In genomic region chr3:111717601-111718000, GRCh38 we compare ENCODE assay signal across 8 cellular contexts. TPM values are rescaled to one million over a fixed set of nuclear protein-coding genes. Genes with fewer than 3 reads are reported as not detected.
A peak's percentile ranks its signal among the peaks of the same experiment; 100 is the strongest.
DNase-seq lines count a peak whose midpoint lies in the region; TF ChIP-seq lines count a peak whose summit lies in the region.

No MANE protein-coding gene starts in this region.

- H3K36me3 Mint-ChIP-seq in HFFc6 (ENCODE audit: low read depth): peaks cover 11% of the 10 kb centered on the region; the same call in 1 of the 2 replicates
- peaks cover 19% of the 10 kb centered on the region for H3K36me3 Mint-ChIP-seq in activated naive CD4-positive, alpha-beta T cell treated with anti-CD3 and anti-CD28 coated beads for 36 hours (ENCODE audit: low read depth)
- H3K36me3 Mint-ChIP-seq in glutamatergic neuron (ENCODE audit: unreplicated experiment): no peaks in the 10 kb centered on the region

- no peaks in the 10 kb centered on the region for H3K9me3 ChIP-seq in uterus

- H3K9me3 Mint-ChIP-seq in HFFc6 (no peaks in the 10 kb centered on the region), glutamatergic neuron (ENCODE audit: unreplicated experiment) (no peaks in the 10 kb centered on the region)
- no peaks in the 10 kb centered on the region for H3K9me3 Mint-ChIP-seq in activated naive CD4-positive, alpha-beta T cell treated with anti-CD3 and anti-CD28 coated beads for 36 hours

- no peaks in the 10 kb centered on the region for H3K4me1 ChIP-seq in uterus

- CTCF ChIA-PET in activated naive CD4-positive, alpha-beta T cell treated with anti-CD3 and anti-CD28 coated beads for 36 hours (lab: Charles Lee): interaction anchor here (0.6 to 9.0 kb wide), 41 partner anchors 10 to 1490 kb away, joined by 3 to 159 read pairs (median 4); partner anchors contain the start of gene ABHD10

- peak overlapping the region; percentile 22 for H3K27ac Mint-ChIP-seq in HFFc6
- H3K27ac Mint-ChIP-seq in activated naive CD4-positive, alpha-beta T cell treated with anti-CD3 and anti-CD28 coated beads for 36 hours: no peak overlapping the region
- no peak overlapping the region for H3K27ac Mint-ChIP-seq in glutamatergic neuron (ENCODE audit: unreplicated experiment)

- TF ChIP-seq POLR2A in uterus (IDR thresholded peaks at IDR 0.05): no peak

- H3K4me3 ChIP-seq in GM12865 (ENCODE audit: low read depth, low read length): no peak overlapping the region
- no peak overlapping the region for H3K4me3 ChIP-seq in uterus

- peak overlapping the region in 1 of 2 donors; percentile 26 for H3K27ac ChIP-seq in uterus

- H3K27me3 Mint-ChIP-seq in HFFc6 (ENCODE audit: insufficient read depth): no peaks in the 10 kb centered on the region
- H3K27me3 Mint-ChIP-seq in activated naive CD4-positive, alpha-beta T cell treated with anti-CD3 and anti-CD28 coated beads for 36 hours (ENCODE audit: low read depth): no peaks in the 10 kb centered on the region
- no peaks in the 10 kb centered on the region for H3K27me3 Mint-ChIP-seq in glutamatergic neuron (ENCODE audit: unreplicated experiment)

- H3K4me1 Mint-ChIP-seq in HFFc6 (ENCODE audit: low read depth) (peaks cover 65% of the 10 kb centered on the region), glutamatergic neuron (ENCODE audit: low read depth, unreplicated experiment) (peaks cover 7% of the 10 kb centered on the region)
- H3K4me1 Mint-ChIP-seq in activated naive CD4-positive, alpha-beta T cell treated with anti-CD3 and anti-CD28 coated beads for 36 hours (ENCODE audit: low read depth): no peaks in the 10 kb centered on the region

- TF ChIP-seq CTCF in GM12865 (IDR thresholded peaks at IDR 0.05; ENCODE audit: insufficient read depth, low read depth, low read length, missing control alignments) (peak; percentile 89), HFFc6 (IDR thresholded peaks at IDR 0.05) (peak; percentile 99), glutamatergic neuron (IDR thresholded peaks at IDR 0.05; ENCODE audit: partially characterized antibody, unreplicated experiment) (peak; percentile 92), uterus (IDR thresholded peaks at IDR 0.05) (peak; percentile 88 to 98 (median 95))

- DNase-seq in GM12865 (ENCODE audit: low read depth) (peak; percentile 81), HFFc6 (peak; percentile 77), NAMALWA (ENCODE audit: low spot score) (peak; percentile 82), SK-N-DZ (ENCODE audit: low spot score) (peak; percentile 81), glutamatergic neuron (peak; percentile 68), posterior vena cava (ENCODE audit: low spot score) (peak; percentile 84), uterus (peak; percentile 72 to 85)
- peak; percentile 83 for DNase-seq in activated naive CD4-positive, alpha-beta T cell treated with anti-CD3 and anti-CD28 coated beads for 36 hours

- no peaks in the 10 kb centered on the region for H3K36me3 ChIP-seq in uterus

- intact Hi-C loops in activated naive CD4-positive, alpha-beta T cell treated with anti-CD3 and anti-CD28 coated beads for 36 hours (cut with micrococcal nuclease): loop anchor here (1.0 kb wide), 6 partner anchors 48 to 326 kb away; no protein-coding TSS in a partner anchor
- intact Hi-C loops in posterior vena cava (cut with DNase I) (loop anchor here (5.0 kb wide), 1 partner anchor 250 kb away; no protein-coding TSS in a partner anchor), uterus (cut with DNase I; ENCODE audit: low total_unique reads) (loop anchor here (5.0 to 10.0 kb wide), 2 partner anchors 137 to 250 kb away; partner anchors contain the start of gene PHLDB2)

- H3K4me3 Mint-ChIP-seq in HFFc6 (no peak overlapping the region), glutamatergic neuron (ENCODE audit: unreplicated experiment) (no peak overlapping the region)
- H3K4me3 Mint-ChIP-seq in activated naive CD4-positive, alpha-beta T cell treated with anti-CD3 and anti-CD28 coated beads for 36 hours: no peak overlapping the region

- H3K27me3 ChIP-seq in uterus: no peaks in the 10 kb centered on the region

RNA-seq across cellular contexts. Expression of gene PLCXD2, which starts 43.1 kb away (rescaled TPM):
- total RNA-seq in HFFc6 (2021; fragmentation: NEBNext Ultra II Directional; extraction: Animal tissue kit (Norgen Biotek cat#: 25700)): 1 to 10 TPM; 1.4 to 3.9 (median 1.8) TPM
- 2.5 and 2.9 TPM in 2 replicates for polyA plus RNA-seq in SK-N-DZ (2014; cell fraction: cytosol; rRNA removed)
- 2.7 and 4.4 TPM in 2 replicates for polyA plus RNA-seq in SK-N-DZ (2014; cell fraction: nucleus; rRNA removed)
- 10 to 100 TPM; 12.5 to 12.6 TPM for total RNA-seq in activated naive CD4-positive, alpha-beta T cell treated with anti-CD3 and anti-CD28 coated beads for 36 hours
- 13.1 TPM for total RNA-seq in glutamatergic neuron (ENCODE audit: unreplicated experiment)
- total RNA-seq in posterior vena cava: under 1 TPM; 0.69 to 0.95 TPM
- 1 to 10 TPM in 2 of 4 donors, under 1 TPM in 2; under 0.01 to 1.0 (median 0.65) TPM for total RNA-seq in uterus
